ENCODE assay signal across 20 cellular contexts in genomic region chr13:112562786-112563383, GRCh38. TPM values are rescaled to one million over a fixed set of nuclear protein-coding genes. Genes with fewer than 3 reads are reported as not detected.
DNase-seq lines count a peak whose midpoint lies in the region; ATAC-seq, FAIRE-seq and TF ChIP-seq lines count a peak whose summit lies in the region.
"Had no signal": no experiment of that assay in that cellular context is flagged by ENCODE, and none has a peak within 500 bp of the region (broad histone marks: within the 10 kb centered on the region; RNA-seq: fewer than 3 reads in every experiment).

No MANE protein-coding gene starts in this region.

- H3K9me3 Mint-ChIP-seq in CD14-positive monocyte (no peaks in the 10 kb centered on the region), WTC11 (no peaks in the 10 kb centered on the region)
- no peaks in the 10 kb centered on the region for H3K9me3 Mint-ChIP-seq in stimulated activated effector memory CD8-positive, alpha-beta T cell treated with anti-CD3 and anti-CD28 coated beads, Interleukin-12 subunit alpha, Interleukin-12 subunit beta, amount 100 ng/mL, for 72 hours
- H3K9me3 Mint-ChIP-seq in CD8-positive, alpha-beta memory T cell, result no peaks in the 10 kb centered on the region
- H3K9me3 Mint-ChIP-seq: CD4-positive, alpha-beta T cell had no signal

- H3K4me1 Mint-ChIP-seq in CD14-positive monocyte (peaks cover 8% of the 10 kb centered on the region), WTC11 (peaks cover 12% of the 10 kb centered on the region)
- peaks cover 26% of the 10 kb centered on the region for H3K4me1 Mint-ChIP-seq in stimulated activated effector memory CD8-positive, alpha-beta T cell treated with anti-CD3 and anti-CD28 coated beads, Interleukin-12 subunit alpha, Interleukin-12 subunit beta, amount 100 ng/mL, for 72 hours
- H3K4me1 Mint-ChIP-seq in CD8-positive, alpha-beta memory T cell, result peaks cover 13 to 27% (median 18%) of the 10 kb centered on the region in 3 donors

- H3K9me3 ChIP-seq in HepG2 (ENCODE audit: low read length), result no peaks in the 10 kb centered on the region
- H3K9me3 ChIP-seq in CD8-positive, alpha-beta memory T cell (ENCODE audit: low read length), result no peaks in the 10 kb centered on the region
- H3K9me3 ChIP-seq: HAP-1, Peyer's patch, SJSA1 had no signal

- H3K79me2 ChIP-seq in HepG2 (ENCODE audit: insufficient read depth, low read length), result peaks cover 12% of the 10 kb centered on the region

- H3K27ac Mint-ChIP-seq in CD14-positive monocyte (peak overlapping the region in 4 of 7 donors; percentile 11 to 70 (median 26)), WTC11 (peak overlapping the region; percentile 2; the same call in 1 of the 2 replicates)
- H3K27ac Mint-ChIP-seq in stimulated activated effector memory CD8-positive, alpha-beta T cell treated with anti-CD3 and anti-CD28 coated beads, Interleukin-12 subunit alpha, Interleukin-12 subunit beta, amount 100 ng/mL, for 72 hours, result peak overlapping the region; percentile 18
- H3K27ac Mint-ChIP-seq in CD8-positive, alpha-beta memory T cell, result peak overlapping the region in 2 of 8 donors; percentile 21 to 77
- H3K27ac Mint-ChIP-seq: CD4-positive, alpha-beta T cell had no signal

- ATAC-seq in WTC11 (no peak), HepG2 (peak; percentile 62), HG03442 (IDR thresholded peaks at IDR 0.05; ENCODE audit: unreplicated experiment) (no peak)
- ATAC-seq in stimulated activated effector memory CD8-positive, alpha-beta T cell treated with anti-CD3 and anti-CD28 coated beads, Interleukin-12 subunit alpha, Interleukin-12 subunit beta, amount 100 ng/mL, for 72 hours, result no peak
- ATAC-seq: K562 had no signal

- H3K36me3 ChIP-seq in HepG2 (replicated peaks in 1 of 2; ENCODE audit: control insufficient read depth in 1 of 2, insufficient read depth in 2 of 2, low read length in 2 of 2), result peaks cover 15 to 56% of the 10 kb centered on the region in 2 experiments
- H3K36me3 ChIP-seq in CD8-positive, alpha-beta memory T cell (ENCODE audit: insufficient read depth, low read length), result peaks cover 9% of the 10 kb centered on the region

- H3K27ac ChIP-seq in HepG2 (ENCODE audit: extremely low read length, insufficient read depth, low read length), result no peak overlapping the region
- H3K27ac ChIP-seq in CD8-positive, alpha-beta memory T cell (ENCODE audit: low read depth, low read length), result no peak overlapping the region
- H3K27ac ChIP-seq: Peyer's patch, SJSA1 had no signal

- H2AFZ ChIP-seq in HepG2 (ENCODE audit: low read length), result no peak overlapping the region

- FAIRE-seq in HepG2 (lab: Jason Lieb, UNC), result no peak
- FAIRE-seq: K562 had no signal

- DNase-seq in CD14-positive monocyte (ENCODE audit: low spot score) (no peak), WTC11 (ENCODE audit: low spot score) (no peak), HepG2 (ENCODE audit: low spot score) (no peak), iPS-NIHi11 (ENCODE audit: low spot score) (no peak)
- DNase-seq in stimulated activated effector memory CD8-positive, alpha-beta T cell treated with anti-CD3 and anti-CD28 coated beads, Interleukin-12 subunit alpha, Interleukin-12 subunit beta, amount 100 ng/mL, for 72 hours (ENCODE audit: low spot score in 2 of 2), result no peak
- no peak for DNase-seq in CD8-positive, alpha-beta memory T cell
- DNase-seq: AML-193; CD4-positive, alpha-beta T cell; DMS153; GF-D8; NCI-H1105; NCI-H2081 treated with DMSO at 0.1 percent for 48 hours; NCI-H510A; NCI-H748 treated with DMSO at 0.1 percent for 48 hours; NK-92 treated with Interleukin-12 subunit alpha and Interleukin-12 subunit beta, amount 100 ng/mL, for 24 hours had no signal

- peaks cover 0 to 1% (median 0%) of the 10 kb centered on the region in 3 donors for H3K27me3 Mint-ChIP-seq in CD14-positive monocyte (ENCODE audit: low read depth in 3 of 3)
- no peaks in the 10 kb centered on the region for H3K27me3 Mint-ChIP-seq in WTC11 (ENCODE audit: low read depth)
- H3K27me3 Mint-ChIP-seq in CD8-positive, alpha-beta memory T cell, result peaks cover 0 to 2% of the 10 kb centered on the region in 2 donors
- H3K27me3 Mint-ChIP-seq: CD4-positive, alpha-beta T cell had no signal

- in situ Hi-C loops in HepG2 (cut with HindIII; ENCODE audit: extremely low pct_ligation_motif_present, low pct_unique_long_range_greater_than_20kb), result no loop called here

- peaks cover 66 to 81% of the 10 kb centered on the region in 2 donors for H3K36me3 Mint-ChIP-seq in CD14-positive monocyte
- peaks cover 27% of the 10 kb centered on the region for H3K36me3 Mint-ChIP-seq in WTC11
- H3K36me3 Mint-ChIP-seq in stimulated activated effector memory CD8-positive, alpha-beta T cell treated with anti-CD3 and anti-CD28 coated beads, Interleukin-12 subunit alpha, Interleukin-12 subunit beta, amount 100 ng/mL, for 72 hours, result peaks cover 90% of the 10 kb centered on the region
- H3K36me3 Mint-ChIP-seq in CD8-positive, alpha-beta memory T cell, result peaks cover 0 to 84% (median 22%) of the 10 kb centered on the region in 3 donors

- no peak for TF ChIP-seq EP300 in HepG2 (IDR thresholded peaks at IDR 0.05; ENCODE audit: low read depth in 2 of 2, low read length in 2 of 2)
- no peak for TF ChIP-seq EP300 in HepG2 (CRISPR knock-in tag; IDR thresholded peaks at IDR 0.05; ENCODE audit: borderline replicate concordance)

- POLR2A ChIA-PET in WTC11 (lab: Charles Lee) (no interaction called here), HepG2 (lab: Yijun Ruan, JAX) (no interaction called here)
- POLR2A ChIA-PET in CD8-positive, alpha-beta memory T cell (lab: Charles Lee), result no interaction called here

- no peaks in the 10 kb centered on the region; the same call in 1 of the 2 replicates for H4K20me1 ChIP-seq in HepG2 (ENCODE audit: insufficient read depth, low read length)

- TF ChIP-seq CTCF in CD14-positive monocyte (IDR thresholded peaks at IDR 0.05), result no peak
- TF ChIP-seq CTCF in WTC11 (IDR thresholded peaks at IDR 0.05), result no peak
- no peak for TF ChIP-seq CTCF in HepG2 (CRISPR knock-in tag; IDR thresholded peaks at IDR 0.05)

- no peak for TF ChIP-seq RAD21 in HepG2 (CRISPR knock-in tag; IDR thresholded peaks at IDR 0.05)

- peaks cover 9% of the 10 kb centered on the region for H3K4me1 ChIP-seq in HepG2 (ENCODE audit: insufficient read depth, low read length)
- no peaks in the 10 kb centered on the region for H3K4me1 ChIP-seq in CD8-positive, alpha-beta memory T cell (ENCODE audit: insufficient read depth, low read length)
- H3K4me1 ChIP-seq: Peyer's patch, SJSA1 had no signal

- H3K4me3 Mint-ChIP-seq in CD14-positive monocyte (no peak overlapping the region), WTC11 (no peak overlapping the region)
- H3K4me3 Mint-ChIP-seq in stimulated activated effector memory CD8-positive, alpha-beta T cell treated with anti-CD3 and anti-CD28 coated beads, Interleukin-12 subunit alpha, Interleukin-12 subunit beta, amount 100 ng/mL, for 72 hours, result no peak overlapping the region
- H3K4me3 Mint-ChIP-seq in CD8-positive, alpha-beta memory T cell, result no peak overlapping the region
- H3K4me3 Mint-ChIP-seq: CD4-positive, alpha-beta T cell had no signal

- no TSS peak for BruUV-seq in HepG2 (replicated peaks; lab: Mats Ljungman, UMichigan)

- H3K4me3 ChIP-seq in HepG2 (replicated peaks in 1 of 3; ENCODE audit: insufficient read depth in 1 of 3, low read depth in 2 of 3, low read length in 3 of 3), result no peak overlapping the region
- no peak overlapping the region for H3K4me3 ChIP-seq in CD8-positive, alpha-beta memory T cell (ENCODE audit: low read length)
- H3K4me3 ChIP-seq: HAP-1, K562, Peyer's patch, SJSA1 had no signal

- 81% methylated on average over 18 of the region's 18 CpGs for WGBS in HepG2 (ENCODE audit: low lambda C conversion rate)

- no peaks in the 10 kb centered on the region for H3K27me3 ChIP-seq in HepG2 (ENCODE audit: control insufficient read depth in 1 of 2, insufficient read depth in 2 of 2, low read length in 2 of 2)
- H3K27me3 ChIP-seq in CD8-positive, alpha-beta memory T cell (ENCODE audit: insufficient read depth, low read length, poor library complexity, severe bottlenecking), result no peaks in the 10 kb centered on the region
- H3K27me3 ChIP-seq: Peyer's patch, SJSA1 had no signal

- TF ChIP-seq POLR2A in HepG2 (IDR thresholded peaks at IDR 0.05; ENCODE audit: insufficient read depth in 1 of 2, low read depth in 2 of 2, low read length in 2 of 2), result no peak

- CTCF ChIA-PET in WTC11 (lab: Charles Lee) (no interaction called here), HepG2 (lab: Yijun Ruan, JAX; ENCODE audit: low intra/inter-chr PET ratio, low total read pairs) (no interaction called here)
- CTCF ChIA-PET in CD8-positive, alpha-beta memory T cell (lab: Charles Lee), result interaction anchor here (0.8 kb wide), 1 partner anchor 43 kb away, joined by 3 read pairs; no protein-coding TSS in a partner anchor

- H3K9ac ChIP-seq in HepG2 (ENCODE audit: insufficient read depth, low read depth, low read length), result no peak overlapping the region

- H3K4me2 ChIP-seq in HepG2 (ENCODE audit: low read depth, low read length), result no peak overlapping the region

- intact Hi-C loops in CD14-positive monocyte (cut with micrococcal nuclease) (no loop called here), HepG2 (cut with micrococcal nuclease; ENCODE audit: unreplicated experiment) (loop anchor here (5.0 kb wide), 1 partner anchor 34 kb away; no protein-coding TSS in a partner anchor)

RNA-seq across cellular contexts. Expression of gene TUBGCP3, which starts 25.1 kb away (rescaled TPM):
- polyA plus RNA-seq in CD14-positive monocyte (10 to 100 TPM; 25.4 to 34.1 TPM), HepG2 (2011; rRNA removed) (12.6 and 13.3 TPM in 2 replicates)
- total RNA-seq in WTC11 (2021) (29.9 to 32.3 TPM (median 32.1 TPM) in 3 replicates), HepG2 (2016; rRNA removed; fragmentation: Illumina TruSeq; extraction: Trizol) (15.5 and 18.4 TPM in 2 replicates)
- 26.3 and 26.8 TPM in 2 replicates for total RNA-seq in HepG2 (2016; cell fraction: cytosol; rRNA removed; fragmentation: Illumina TruSeq; extraction: Trizol; ENCODE audit: low read depth)
- total RNA-seq in HepG2 (2016; cell fraction: insoluble cytoplasmic fraction; rRNA removed; fragmentation: Illumina TruSeq; extraction: Trizol), result 16.3 and 16.7 TPM in 2 replicates
- 20.4 and 21.8 TPM in 2 replicates for total RNA-seq in HepG2 (2016; cell fraction: membrane; rRNA removed; fragmentation: Illumina TruSeq; extraction: Trizol)
- total RNA-seq in HepG2 (2016; cell fraction: nucleus; rRNA removed; fragmentation: Illumina TruSeq; extraction: Trizol), result 29.7 and 32.9 TPM in 2 replicates
- 13.0 and 16.2 TPM in 2 replicates for polyA plus RNA-seq in HepG2 (2011; cell fraction: cytosol; rRNA removed)
- 37.9 and 38.9 TPM in 2 replicates for polyA plus RNA-seq in HepG2 (2011; cell fraction: nucleus; rRNA removed)
- 12.7 and 13.6 TPM in 2 replicates for polyA plus RNA-seq in HepG2 (2012)
- polyA plus RNA-seq in HepG2 (2016; cell fraction: cytosol; fragmentation: Illumina TruSeq; extraction: Trizol; ENCODE audit: low read depth), result 1.8 and 2.2 TPM in 2 replicates
- 17.9 and 19.3 TPM in 2 replicates for polyA plus RNA-seq in HepG2 (2016; cell fraction: insoluble cytoplasmic fraction; fragmentation: Illumina TruSeq; extraction: Trizol; ENCODE audit: low read depth)
- 5.5 TPM in 2 replicates for polyA plus RNA-seq in HepG2 (2016; cell fraction: membrane; fragmentation: Illumina TruSeq; extraction: Trizol; ENCODE audit: low read depth)
- 27.6 and 28.8 TPM in 2 replicates for polyA plus RNA-seq in HepG2 (2016; cell fraction: nucleus; fragmentation: Illumina TruSeq; extraction: Trizol; ENCODE audit: insufficient read depth, low read depth)
- polyA minus RNA-seq in HepG2 (2011; rRNA and poly(A)+ RNA removed; ENCODE audit: low replicate concordance), result 31.5 and 65.3 TPM in 2 replicates
- polyA minus RNA-seq in HepG2 (2011; cell fraction: cytosol; rRNA and poly(A)+ RNA removed), result 9.6 and 11.7 TPM in 2 replicates
- 67.3 and 70.4 TPM in 2 replicates for polyA minus RNA-seq in HepG2 (2011; cell fraction: nucleus; rRNA and poly(A)+ RNA removed)
- 10 to 100 TPM; 45.8 to 47.0 TPM for total RNA-seq in CD8-positive, alpha-beta memory T cell
- 16.8 TPM for polyA plus RNA-seq in CD8-positive, alpha-beta memory T cell
